ENCODE assay signal across 12 cellular contexts in genomic region chr15:67140078-67140833, GRCh38.
DNase-seq lines count a peak whose midpoint lies in the region; ATAC-seq and TF ChIP-seq lines count a peak whose summit lies in the region.
"Had no signal": no experiment of that assay in that cellular context is flagged by ENCODE, and none has a peak within 500 bp of the region (broad histone marks: within the 10 kb centered on the region; RNA-seq: fewer than 3 reads in every experiment).

No MANE protein-coding gene starts in this region.

- no peaks in the 10 kb centered on the region for H3K9me3 ChIP-seq in RWPE2 (ENCODE audit: severe bottlenecking)

- H3K27ac Mint-ChIP-seq in progenitor cell of endocrine pancreas: peak overlapping the region; percentile 5

- no peaks in the 10 kb centered on the region for H3K27me3 Mint-ChIP-seq in progenitor cell of endocrine pancreas

- no peak overlapping the region for H3K4me3 ChIP-seq in RWPE2 (ENCODE audit: severe bottlenecking)

- no peak for TF ChIP-seq CTCF in RWPE2 (IDR thresholded peaks at IDR 0.05; ENCODE audit: poor library complexity, severe bottlenecking)
- no peak for TF ChIP-seq CTCF in progenitor cell of endocrine pancreas (IDR thresholded peaks at IDR 0.05; ENCODE audit: unreplicated experiment)

- H3K9me3 Mint-ChIP-seq in progenitor cell of endocrine pancreas (ENCODE audit: low read depth): no peaks in the 10 kb centered on the region

- in situ Hi-C loops in KBM-7 (cut with MboI; ENCODE audit: low pct_unique_long_range_greater_than_20kb, low sequenced_read_pairs): no loop called here

- peak; percentile 73 for ATAC-seq in GM18502 (IDR thresholded peaks at IDR 0.05; ENCODE audit: poor library complexity, unreplicated experiment)
- peak; percentile 79 for ATAC-seq in GM21529 (IDR thresholded peaks at IDR 0.05; ENCODE audit: unreplicated experiment)
- ATAC-seq in RWPE2 (ENCODE audit: low read depth): no peak
- ATAC-seq in GM18519 (IDR thresholded peaks at IDR 0.05; ENCODE audit: low FRiP score, unreplicated experiment): no peak
- ATAC-seq: left lobe of liver had no signal

- no peak overlapping the region for H3K4me3 Mint-ChIP-seq in progenitor cell of endocrine pancreas (ENCODE audit: low read depth)

- H3K4me1 ChIP-seq in RWPE2 (ENCODE audit: insufficient read depth, poor library complexity, severe bottlenecking): peaks cover 75% of the 10 kb centered on the region

- H3K36me3 Mint-ChIP-seq in progenitor cell of endocrine pancreas (ENCODE audit: insufficient read depth): no peaks in the 10 kb centered on the region

- peaks cover 40% of the 10 kb centered on the region for H3K4me1 Mint-ChIP-seq in progenitor cell of endocrine pancreas (ENCODE audit: low read depth)

- H3K36me3 ChIP-seq in RWPE2 (ENCODE audit: low read depth): 0 out of 2 replicates have a peak, but pooled peaks cover 9% of the 10 kb centered on the region

- DNase-seq in RWPE2 (ENCODE audit: low spot score): no peak
- no peak for DNase-seq in progenitor cell of endocrine pancreas (ENCODE audit: low spot score, unreplicated experiment)
- DNase-seq in KBM-7: no peak
- DNase-seq in NCI-H2107 (lab: John Stamatoyannopoulos, UW): no peak
- no peak for DNase-seq in NCI-H2171 treated with DMSO at 0.1 percent for 48 hours (lab: John Stamatoyannopoulos, UW)
- DNase-seq: activated CD4-positive, alpha-beta T cell treated with anti-CD3 and anti-CD28 coated beads for 48 hours; anterior cingulate cortex; NCI-H1417 had no signal

- no peaks in the 10 kb centered on the region for H3K27me3 ChIP-seq in RWPE2 (ENCODE audit: insufficient read depth, poor library complexity, severe bottlenecking)

- H3K27ac ChIP-seq in RWPE2 (ENCODE audit: poor library complexity, severe bottlenecking): peak overlapping the region; percentile 55

Comparison
In these comparisons a context has a peak if more than half of its experiments do, and no peak if none do; other contexts are left out.
1. ATAC-seq: peak in GM18502 (single experiment) and GM21529 (single experiment); none in RWPE2 (single experiment) and GM18519 (single experiment).